8 cellular contexts compared by ENCODE assay signal in genomic region chr6:137823826-137824501, GRCh38. TPM values are rescaled to one million over a fixed set of nuclear protein-coding genes. Genes with fewer than 3 reads are reported as not detected.
DNase-seq lines count a peak whose midpoint lies in the region; ATAC-seq and TF ChIP-seq lines count a peak whose summit lies in the region.

No MANE protein-coding gene starts in this region.

- peak; percentile 63 for ATAC-seq in sciatic nerve
- ATAC-seq in GM21529 (IDR thresholded peaks at IDR 0.05; ENCODE audit: unreplicated experiment) = no peak

- H3K4me3 Mint-ChIP-seq in CD8-positive, alpha-beta memory T cell = peak overlapping the region; percentile 20 to 82 (median 76)

- peak overlapping the region; percentile 41 for H3K4me3 ChIP-seq in CD8-positive, alpha-beta memory T cell (ENCODE audit: low read length)
- H3K4me3 ChIP-seq in fibroblast of villous mesenchyme (ENCODE audit: low read depth, low read length) = no peak overlapping the region

- peak overlapping the region; percentile 97 for H3K27ac ChIP-seq in CD8-positive, alpha-beta memory T cell (ENCODE audit: low read depth, low read length)

- H3K4me1 Mint-ChIP-seq in CD8-positive, alpha-beta memory T cell = peaks cover 49 to 85% (median 78%) of the 10 kb centered on the region in 3 donors

- H3K27me3 Mint-ChIP-seq in CD8-positive, alpha-beta memory T cell = peaks cover 0 to 3% of the 10 kb centered on the region in 2 donors

- H3K27me3 ChIP-seq in CD8-positive, alpha-beta memory T cell (ENCODE audit: insufficient read depth, low read length, poor library complexity, severe bottlenecking) = no peaks in the 10 kb centered on the region

- H3K27ac Mint-ChIP-seq in CD8-positive, alpha-beta memory T cell = peak overlapping the region; percentile 91 to 100 (median 99)

- POLR2A ChIA-PET in CD8-positive, alpha-beta memory T cell (lab: Charles Lee) = interaction anchor here (0.6 to 2.9 kb wide), 4 partner anchors 12 to 65 kb away, joined by 5 to 13 read pairs (median 6); partner anchors contain the start of gene TNFAIP3

- H3K9me3 ChIP-seq in CD8-positive, alpha-beta memory T cell (ENCODE audit: low read length) = no peaks in the 10 kb centered on the region

- DNase-seq in CD8-positive, alpha-beta memory T cell = peak; percentile 80 to 97 (median 96)
- DNase-seq in NCI-H524 treated with DMSO at 0.1 percent for 48 hours (lab: John Stamatoyannopoulos, UW) (peak; percentile 78), fibroblast of villous mesenchyme (ENCODE audit: low read depth) (peak; percentile 89), sciatic nerve (ENCODE audit: low spot score) (no peak), ACHN (no peak), GM13976 (ENCODE audit: low spot score) (no peak)
- peak; percentile 69 to 73 for DNase-seq in activated T-cell treated with anti-CD3 and anti-CD28 coated beads, Interleukin-2, amount 50 U/mL, for 48 hours

- H3K36me3 Mint-ChIP-seq in CD8-positive, alpha-beta memory T cell = peaks cover 0 to 3% (median 2%) of the 10 kb centered on the region in 3 donors

- H3K36me3 ChIP-seq in CD8-positive, alpha-beta memory T cell (ENCODE audit: insufficient read depth, low read length) = no peaks in the 10 kb centered on the region

- no peaks in the 10 kb centered on the region for H3K9me3 Mint-ChIP-seq in CD8-positive, alpha-beta memory T cell

- in situ Hi-C loops in ACHN (cut with HindIII; ENCODE audit: low pct_ligation_motif_present, low pct_unique_long_range_greater_than_20kb, low sequenced_read_pairs) (no loop called here), GM13976 (cut with MboI; ENCODE audit: low sequenced_read_pairs, unreplicated experiment) (no loop called here)

- CTCF ChIA-PET in CD8-positive, alpha-beta memory T cell (lab: Charles Lee) = interaction anchor here (1.0 to 2.3 kb wide), 6 partner anchors 42 to 177 kb away, joined by 3 to 10 read pairs (median 4); partner anchors contain the start of gene TNFAIP3

- peaks cover 79% of the 10 kb centered on the region for H3K4me1 ChIP-seq in CD8-positive, alpha-beta memory T cell (ENCODE audit: insufficient read depth, low read length)

- no peak for TF ChIP-seq CTCF in fibroblast of villous mesenchyme (IDR thresholded peaks at IDR 0.05; ENCODE audit: insufficient read depth, low read depth, low read length)
- no peak for TF ChIP-seq CTCF in GM13976 (IDR thresholded peaks at IDR 0.05; ENCODE audit: borderline replicate concordance, control extremely low read depth, extremely low read depth, insufficient read depth, missing control alignments)

- intact Hi-C loops in sciatic nerve (cut with DNase I) = no loop called here

RNA-seq across cellular contexts. Expression of gene TNFAIP3, which starts 43.1 kb away (rescaled TPM):
- total RNA-seq in CD8-positive, alpha-beta memory T cell = 100 to 1,000 TPM; 267 to 298 TPM
- 127 TPM for polyA plus RNA-seq in CD8-positive, alpha-beta memory T cell
- total RNA-seq in fibroblast of villous mesenchyme = 3.5 and 3.9 TPM in 2 replicates
- 37.5 TPM for total RNA-seq in sciatic nerve

Comparison
In these comparisons a context has a peak if more than half of its experiments do, and no peak if none do; other contexts are left out.
1. DNase-seq: peak in CD8-positive, alpha-beta memory T cell (5 of 5), NCI-H524 treated with DMSO at 0.1 percent for 48 hours (single experiment), activated T-cell treated with anti-CD3 and anti-CD28 coated beads, Interleukin-2, amount 50 U/mL, for 48 hours (2 of 2) and fibroblast of villous mesenchyme (single experiment); none in sciatic nerve (single experiment), ACHN (single experiment) and GM13976 (single experiment).